Comparison of ENCODE assay signal across 5 cellular contexts in the genomic region with DNA sequence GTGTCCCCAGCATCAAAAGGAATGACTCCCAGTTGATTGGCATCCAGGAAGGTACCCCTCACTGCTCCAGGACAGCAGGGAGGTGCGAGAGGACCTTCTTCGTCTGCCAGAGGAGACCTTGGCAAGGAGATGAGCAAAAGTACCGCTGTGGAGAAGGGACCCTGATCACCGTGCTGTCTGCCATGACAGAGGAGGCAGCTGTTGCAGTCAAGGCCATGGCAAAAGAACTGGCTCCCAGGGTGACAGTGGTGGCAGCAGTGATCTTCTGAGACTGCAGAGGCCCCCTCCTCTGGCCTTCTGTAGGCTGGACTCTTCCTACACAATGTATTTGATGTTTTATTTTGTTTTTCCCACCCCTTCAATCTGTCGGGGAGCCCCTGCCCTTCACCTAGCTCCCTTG.
"Had no signal": no experiment of that assay in that cellular context is flagged by ENCODE, and none has a peak within 500 bp of the region (broad histone marks: within the 10 kb centered on the region; RNA-seq: fewer than 3 reads in every experiment).

No MANE protein-coding gene starts in this region.

- DNase-seq: H9, HCEC 1CT, IMR-90 had no signal

- ATAC-seq: GM23338, K562 had no signal

- H3K4me3 ChIP-seq: GM23338, K562 had no signal

- H3K9me3 Mint-ChIP-seq: GM23338, H9 had no signal

- H3K27ac Mint-ChIP-seq: GM23338 had no signal

- H3K4me3 Mint-ChIP-seq: GM23338, H9 had no signal
